In the genomic region with DNA sequence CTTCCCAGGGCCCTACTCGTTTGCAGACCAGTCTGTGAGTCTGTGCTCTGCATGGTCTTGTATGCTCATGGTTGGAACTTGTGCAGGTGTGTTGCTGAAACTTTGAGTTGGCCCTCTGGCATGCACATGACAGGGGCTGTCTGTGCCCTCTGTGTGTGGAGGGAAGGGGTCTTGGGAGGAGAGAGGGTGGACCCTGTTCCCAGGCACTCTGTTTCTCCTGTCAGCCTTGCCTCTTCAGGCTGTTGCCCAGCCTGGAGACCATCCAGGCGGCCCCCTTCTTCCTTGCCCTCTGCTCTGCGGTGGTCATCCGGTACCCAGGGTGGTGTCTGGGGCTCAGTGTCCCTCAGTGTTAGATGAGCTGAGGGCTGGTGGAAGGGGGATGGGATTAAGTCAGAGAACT, we compare ENCODE assay signal across 25 cellular contexts. TPM values are rescaled to one million over a fixed set of nuclear protein-coding genes. Genes with fewer than 3 reads are reported as not detected.
DNase-seq lines count a peak whose midpoint lies in the region; ATAC-seq and TF ChIP-seq lines count a peak whose summit lies in the region.
"Had no signal": no experiment of that assay in that cellular context is flagged by ENCODE, and none has a peak within 500 bp of the region (broad histone marks: within the 10 kb centered on the region; RNA-seq: fewer than 3 reads in every experiment).

No MANE protein-coding gene starts in this region.

- H3K27ac Mint-ChIP-seq in CD4-positive, alpha-beta T cell, result peak overlapping the region; percentile 81
- peak overlapping the region; percentile 23 to 87 (median 69) for H3K27ac Mint-ChIP-seq in naive thymus-derived CD4-positive, alpha-beta T cell
- H3K27ac Mint-ChIP-seq: activated CD4-positive, alpha-beta memory T cell treated with anti-CD3 and anti-CD28 coated beads, Interleukin-2, amount 10 ng/mL, durations not matched to agents 7 days and 5 days; activated T-cell treated with anti-CD3 and anti-CD28 coated beads, Interleukin-2, amount 50 U/mL, for 24 hours had no signal

- no peaks in the 10 kb centered on the region for H3K36me3 Mint-ChIP-seq in CD4-positive, alpha-beta T cell (ENCODE audit: low read depth)
- peaks cover 0 to 13% (median 0%) of the 10 kb centered on the region in 5 donors for H3K36me3 Mint-ChIP-seq in naive thymus-derived CD4-positive, alpha-beta T cell

- peaks cover 0 to 34% (median 23%) of the 10 kb centered on the region in 11 experiments; a peak in 17 of 22 replicates for H3K36me3 ChIP-seq in BLaER1 treated with 17β-estradiol and CSF1 and Interleukin-3, amounts not matched to agents 10 nM and 100 nM
- peaks cover 11% of the 10 kb centered on the region for H3K36me3 ChIP-seq in SK-N-MC (ENCODE audit: insufficient read depth, low read length)
- H3K36me3 ChIP-seq in naive thymus-derived CD4-positive, alpha-beta T cell (ENCODE audit: control insufficient read depth in 2 of 3, insufficient read depth in 3 of 3, low read length in 3 of 3), result no peaks in the 10 kb centered on the region
- H3K36me3 ChIP-seq: cardiac muscle cell, esophagus squamous epithelium, upper lobe of left lung had no signal

- no peak for TF ChIP-seq CTCF in CD4-positive, alpha-beta T cell (IDR thresholded peaks at IDR 0.05)

- no peak for DNase-seq in CD4-positive, alpha-beta T cell
- DNase-seq in SK-N-MC (ENCODE audit: low read depth, low spot score) (no peak), left ventricle myocardium superior (no peak)
- DNase-seq in naive thymus-derived CD4-positive, alpha-beta T cell, result no peak
- DNase-seq: activated CD4-positive, alpha-beta memory T cell treated with anti-CD3 and anti-CD28 coated beads, Interleukin-2, amount 10 ng/mL, durations not matched to agents 7 days and 5 days; activated CD4-positive, CD25-positive, alpha-beta regulatory T cell; activated T-cell treated with anti-CD3 and anti-CD28 coated beads, Interleukin-2, amount 50 U/mL, for 24 hours; aorta; esophagus squamous epithelium; GF-D8; GOT3; NCI-H1092 treated with DMSO at 0.1 percent for 48 hours; NCI-H2029; NCI-H774; psoas muscle had no signal

- no peak overlapping the region for H3K4me3 ChIP-seq in BLaER1 treated with 17β-estradiol and CSF1 and Interleukin-3, amounts not matched to agents 10 nM and 100 nM
- H3K4me3 ChIP-seq in SK-N-MC, result no peak overlapping the region
- H3K4me3 ChIP-seq in naive thymus-derived CD4-positive, alpha-beta T cell (ENCODE audit: low read length), result no peak overlapping the region
- H3K4me3 ChIP-seq: cardiac muscle cell, coronary artery, esophagus squamous epithelium, hepatocyte, psoas muscle, upper lobe of left lung had no signal

- no peak for ATAC-seq in CD4-positive, alpha-beta T cell (ENCODE audit: poor library complexity)
- no peak for ATAC-seq in naive thymus-derived CD4-positive, alpha-beta T cell
- no peak for ATAC-seq in HG03432 (IDR thresholded peaks at IDR 0.05; ENCODE audit: unreplicated experiment)
- ATAC-seq in left ventricle myocardium superior, result no peak
- ATAC-seq in GM21528 (IDR thresholded peaks at IDR 0.05; ENCODE audit: low FRiP score, unreplicated experiment), result no peak
- no peak for ATAC-seq in HG03442 (IDR thresholded peaks at IDR 0.05; ENCODE audit: unreplicated experiment)
- ATAC-seq: left lobe of liver, psoas muscle had no signal

- peaks cover 0 to 14% (median 12%) of the 10 kb centered on the region in 11 experiments; a peak in 16 of 22 replicates for H3K9me3 ChIP-seq in BLaER1 treated with 17β-estradiol and CSF1 and Interleukin-3, amounts not matched to agents 10 nM and 100 nM (replicated peaks in 1 of 11)
- no peaks in the 10 kb centered on the region for H3K9me3 ChIP-seq in CD4-positive, alpha-beta T cell (ENCODE audit: control insufficient read depth, low read length)
- no peaks in the 10 kb centered on the region; the same call in 1 of the 2 replicates for H3K9me3 ChIP-seq in SK-N-MC (ENCODE audit: low read depth, low read length)
- no peaks in the 10 kb centered on the region for H3K9me3 ChIP-seq in naive thymus-derived CD4-positive, alpha-beta T cell (ENCODE audit: control insufficient read depth in 2 of 3, low read length in 3 of 3)
- H3K9me3 ChIP-seq: esophagus squamous epithelium, psoas muscle, upper lobe of left lung had no signal

- H3K4me3 Mint-ChIP-seq in CD4-positive, alpha-beta T cell, result peak overlapping the region; percentile 42
- peak overlapping the region in 7 of 10 donors; percentile 7 to 55 (median 45) for H3K4me3 Mint-ChIP-seq in naive thymus-derived CD4-positive, alpha-beta T cell
- H3K4me3 Mint-ChIP-seq: activated CD4-positive, alpha-beta memory T cell treated with anti-CD3 and anti-CD28 coated beads, Interleukin-2, amount 10 ng/mL, durations not matched to agents 7 days and 5 days; activated T-cell treated with anti-CD3 and anti-CD28 coated beads, Interleukin-2, amount 50 U/mL, for 24 hours; neural crest cell had no signal

- peak overlapping the region in 8 of 11 experiments; percentile 15 to 48 (median 36); a peak in 12 of 22 replicates for H3K27ac ChIP-seq in BLaER1 treated with 17β-estradiol and CSF1 and Interleukin-3, amounts not matched to agents 10 nM and 100 nM
- H3K27ac ChIP-seq in CD4-positive, alpha-beta T cell (ENCODE audit: low read depth, low read length), result no peak overlapping the region
- H3K27ac ChIP-seq in SK-N-MC, result peak overlapping the region; percentile 5
- no peak overlapping the region for H3K27ac ChIP-seq in naive thymus-derived CD4-positive, alpha-beta T cell (ENCODE audit: low read depth, low read length)
- H3K27ac ChIP-seq: cardiac muscle cell, coronary artery, esophagus squamous epithelium, hepatocyte, psoas muscle, upper lobe of left lung had no signal

- no peaks in the 10 kb centered on the region for H3K27me3 ChIP-seq in BLaER1 treated with 17β-estradiol and CSF1 and Interleukin-3, amounts not matched to agents 10 nM and 100 nM
- H3K27me3 ChIP-seq in CD4-positive, alpha-beta T cell (ENCODE audit: control insufficient read depth, insufficient read depth, low read length), result no peaks in the 10 kb centered on the region
- H3K27me3 ChIP-seq in naive thymus-derived CD4-positive, alpha-beta T cell (ENCODE audit: control insufficient read depth in 2 of 2, insufficient read depth in 2 of 2, low read length in 2 of 2), result no peaks in the 10 kb centered on the region
- H3K27me3 ChIP-seq: cardiac muscle cell, esophagus squamous epithelium, hepatocyte, upper lobe of left lung had no signal

- POLR2A ChIA-PET in CD4-positive, alpha-beta T cell (lab: Charles Lee), result no interaction called here
- POLR2A ChIA-PET in naive thymus-derived CD4-positive, alpha-beta T cell (lab: Charles Lee), result no interaction called here

- intact Hi-C loops in CD4-positive, alpha-beta T cell (cut with DNase I, micrococcal nuclease), result no loop called here
- intact Hi-C loops in naive thymus-derived CD4-positive, alpha-beta T cell (cut with micrococcal nuclease), result no loop called here
- intact Hi-C loops in left ventricle myocardium superior (cut with micrococcal nuclease), result no loop called here

- no peaks in the 10 kb centered on the region for H3K27me3 Mint-ChIP-seq in CD4-positive, alpha-beta T cell
- no peaks in the 10 kb centered on the region for H3K27me3 Mint-ChIP-seq in naive thymus-derived CD4-positive, alpha-beta T cell
- H3K27me3 Mint-ChIP-seq: activated CD4-positive, alpha-beta memory T cell treated with anti-CD3 and anti-CD28 coated beads, Interleukin-2, amount 10 ng/mL, durations not matched to agents 7 days and 5 days; activated T-cell treated with anti-CD3 and anti-CD28 coated beads, Interleukin-2, amount 50 U/mL, for 24 hours had no signal

- H3K9ac ChIP-seq in BLaER1 treated with 17β-estradiol and CSF1 and Interleukin-3, amounts not matched to agents 10 nM and 100 nM, result peak overlapping the region in 1 of 11 experiments; percentile 1; a peak in 1 of 22 replicates
- H3K9ac ChIP-seq in SK-N-MC (ENCODE audit: insufficient read length), result no peak overlapping the region

- CTCF ChIA-PET in CD4-positive, alpha-beta T cell (lab: Charles Lee), result no interaction called here
- CTCF ChIA-PET in naive thymus-derived CD4-positive, alpha-beta T cell (lab: Charles Lee), result no interaction called here

- peak overlapping the region; percentile 36 to 92 (median 69); a peak in 21 of 22 replicates for H3K4me2 ChIP-seq in BLaER1 treated with 17β-estradiol and CSF1 and Interleukin-3, amounts not matched to agents 10 nM and 100 nM
- H3K4me2 ChIP-seq: hepatocyte had no signal

- H3K9me3 Mint-ChIP-seq in CD4-positive, alpha-beta T cell, result no peaks in the 10 kb centered on the region
- peaks cover 0 to 4% (median 0%) of the 10 kb centered on the region in 11 donors for H3K9me3 Mint-ChIP-seq in naive thymus-derived CD4-positive, alpha-beta T cell
- H3K9me3 Mint-ChIP-seq: neural crest cell had no signal

- peaks cover 76 to 99% (median 83%) of the 10 kb centered on the region in 10 experiments for H3K4me1 ChIP-seq in BLaER1 treated with 17β-estradiol and CSF1 and Interleukin-3, amounts not matched to agents 10 nM and 100 nM
- peaks cover 3 to 53% of the 10 kb centered on the region in 2 donors for H3K4me1 ChIP-seq in naive thymus-derived CD4-positive, alpha-beta T cell (ENCODE audit: control insufficient read depth in 2 of 2, insufficient read depth in 2 of 2, low read length in 2 of 2)

- H3K4me1 Mint-ChIP-seq in CD4-positive, alpha-beta T cell (ENCODE audit: low read depth), result peaks cover 78% of the 10 kb centered on the region
- peaks cover 52 to 88% (median 69%) of the 10 kb centered on the region in 7 donors for H3K4me1 Mint-ChIP-seq in naive thymus-derived CD4-positive, alpha-beta T cell

- peaks cover 75 to 100% (median 96%) of the 10 kb centered on the region in 11 experiments for H4K20me1 ChIP-seq in BLaER1 treated with 17β-estradiol and CSF1 and Interleukin-3, amounts not matched to agents 10 nM and 100 nM

RNA-seq across cellular contexts. Expression of a gene that starts 39.5 kb away (rescaled TPM):
- 10 to 100 TPM; 22.2 to 24.1 TPM for total RNA-seq in CD4-positive, alpha-beta T cell
- total RNA-seq in naive thymus-derived CD4-positive, alpha-beta T cell, result 10 to 100 TPM; 19.1 to 38.6 (median 28.6) TPM
- polyA plus RNA-seq in naive thymus-derived CD4-positive, alpha-beta T cell, result 1 to 10 TPM in 1 of 2 donors, under 1 TPM in 1; 0.77 to 1.1 TPM
- 3.3 TPM for total RNA-seq in left ventricle myocardium superior

Comparison
In these comparisons a context has a peak if more than half of its experiments do, and no peak if none do; other contexts are left out.
1. H3K27ac ChIP-seq: peak in BLaER1 treated with 17β-estradiol and CSF1 and Interleukin-3, amounts not matched to agents 10 nM and 100 nM (8 of 11) and SK-N-MC (single experiment); none in CD4-positive, alpha-beta T cell (single experiment) and naive thymus-derived CD4-positive, alpha-beta T cell (single experiment).